In genomic region chr3:5187152-5187919, GRCh38 we compare ENCODE assay signal across 1 cellular context.
TF ChIP-seq lines count a peak whose summit lies in the region.

Gene EDEM1, plus strand, starts transcription at chr3:5187707. Its CDS starts 99 bp downstream, at chr3:5187806.

TF ChIP-seq in HepG2, 621 proteins besides CTCF, POLR2A, EP300 and RAD21 (continued from another document and continues in another):
- TF ChIP-seq ZNF646 (CRISPR knock-in tag; IDR thresholded peaks at IDR 0.05) (no peak), HMG20B (CRISPR knock-in tag; conservative IDR thresholded peaks at IDR 0.05) (no peak), MLXIP (CRISPR knock-in tag; IDR thresholded peaks at IDR 0.05; ENCODE audit: borderline replicate concordance) (no peak), NFATC3 (CRISPR knock-in tag; IDR thresholded peaks at IDR 0.05) (no peak), TFDP1 (CRISPR knock-in tag; IDR thresholded peaks at IDR 0.05; ENCODE audit: borderline replicate concordance) (peak; percentile 92), HNF4G (IDR thresholded peaks at IDR 0.05; ENCODE audit: borderline replicate concordance, low read depth, low read length) (no peak), HNF4G (CRISPR knock-in tag; IDR thresholded peaks at IDR 0.05; ENCODE audit: borderline replicate concordance, low read depth) (no peak), ZNF687 (CRISPR knock-in tag; IDR thresholded peaks at IDR 0.05) (peak; percentile 88), ZNF496 (CRISPR knock-in tag; IDR thresholded peaks at IDR 0.05; ENCODE audit: insufficient replicate concordance) (no peak), TAF1 (CRISPR knock-in tag; IDR thresholded peaks at IDR 0.05) (peak; percentile 63), ZNF124 (CRISPR knock-in tag; IDR thresholded peaks at IDR 0.05) (no peak; the same call in 1 of the 2 replicates), CREB1 (IDR thresholded peaks at IDR 0.05) (peak; percentile 21), CREB1 (CRISPR knock-in tag; IDR thresholded peaks at IDR 0.05) (peak; percentile 51; the same call in 1 of the 2 replicates), ZNF737 (CRISPR knock-in tag; IDR thresholded peaks at IDR 0.05; ENCODE audit: borderline replicate concordance) (no peak), ZNF776 (CRISPR knock-in tag; IDR thresholded peaks at IDR 0.05) (no peak), SP2 (CRISPR knock-in tag; IDR thresholded peaks at IDR 0.05) (no peak), ZBTB14 (CRISPR knock-in tag; IDR thresholded peaks at IDR 0.05) (no peak), RXRB (CRISPR knock-in tag; IDR thresholded peaks at IDR 0.05; ENCODE audit: borderline replicate concordance) (peak; percentile 60), ZNF3 (CRISPR knock-in tag; IDR thresholded peaks at IDR 0.05) (no peak), SMYD3 (CRISPR knock-in tag; IDR thresholded peaks at IDR 0.05) (no peak), ZNF101 (CRISPR knock-in tag; IDR thresholded peaks at IDR 0.05; ENCODE audit: borderline replicate concordance, low read depth) (no peak), ZNF207 (IDR thresholded peaks at IDR 0.05; ENCODE audit: borderline replicate concordance) (no peak), ZNF660 (CRISPR knock-in tag; IDR thresholded peaks at IDR 0.05; ENCODE audit: borderline replicate concordance, low read depth) (no peak), KDM6A (CRISPR knock-in tag; IDR thresholded peaks at IDR 0.05; ENCODE audit: low read depth) (no peak), ZNF766 (CRISPR knock-in tag; IDR thresholded peaks at IDR 0.05; ENCODE audit: borderline replicate concordance) (no peak), SMARCC2 (IDR thresholded peaks at IDR 0.05) (no peak), ZNF616 (CRISPR knock-in tag; IDR thresholded peaks at IDR 0.05; ENCODE audit: low read depth) (no peak), ZBTB7A (CRISPR knock-in tag; IDR thresholded peaks at IDR 0.05) (no peak), TBX2 (CRISPR knock-in tag; IDR thresholded peaks at IDR 0.05; ENCODE audit: borderline replicate concordance) (peak; percentile 51; the same call in 1 of the 2 replicates), FOXC1 (CRISPR knock-in tag; IDR thresholded peaks at IDR 0.05; ENCODE audit: borderline replicate concordance) (no peak), ARID5B (CRISPR knock-in tag; IDR thresholded peaks at IDR 0.05) (peak; percentile 49; the same call in 1 of the 2 replicates), MAX (IDR thresholded peaks at IDR 0.05) (peak; percentile 86), ZNF605 (CRISPR knock-in tag; IDR thresholded peaks at IDR 0.05) (0 out of 2 replicates have a peak, but pooled peaks have one; percentile 55), ZFP90 (CRISPR knock-in tag; IDR thresholded peaks at IDR 0.05; ENCODE audit: borderline replicate concordance) (no peak), SALL1 (CRISPR knock-in tag; IDR thresholded peaks at IDR 0.05) (peak; percentile 57), ZNF275 (CRISPR knock-in tag; IDR thresholded peaks at IDR 0.05; ENCODE audit: borderline replicate concordance) (0 out of 2 replicates have a peak, but pooled peaks have one; percentile 7), SMAD3 (CRISPR knock-in tag; IDR thresholded peaks at IDR 0.05) (0 out of 2 replicates have a peak, but pooled peaks have one; percentile 30), ZNF724P (CRISPR knock-in tag; IDR thresholded peaks at IDR 0.05; ENCODE audit: borderline replicate concordance) (no peak), ZNF549 (CRISPR knock-in tag; IDR thresholded peaks at IDR 0.05) (no peak), GATA4 (IDR thresholded peaks at IDR 0.05; ENCODE audit: borderline replicate concordance, low read depth) (no peak), ZNF720 (CRISPR knock-in tag; IDR thresholded peaks at IDR 0.05) (no peak), SRSF4 (IDR thresholded peaks at IDR 0.05; ENCODE audit: low read depth, low read length, poor library complexity, severe bottlenecking) (no peak), ZBTB42 (CRISPR knock-in tag; IDR thresholded peaks at IDR 0.05) (no peak)
